ENCODE assay signal across 25 cellular contexts in genomic region chr9:93650448-93650847, GRCh38.
A peak's percentile ranks its signal among the peaks of the same experiment; 100 is the strongest.
DNase-seq lines count a peak whose midpoint lies in the region; ATAC-seq and TF ChIP-seq lines count a peak whose summit lies in the region.
"Had no signal": no experiment of that assay in that cellular context is flagged by ENCODE, and none has a peak within 500 bp of the region (broad histone marks: within the 10 kb centered on the region; RNA-seq: fewer than 3 reads in every experiment).

No MANE protein-coding gene starts in this region.

- WGBS in adrenal gland, 4 donors = 90 to 96% (median 94%) methylated on average over 10 to 11 of the region's 11 CpGs

- no peak overlapping the region for H3K4me2 ChIP-seq in neural progenitor cell
- H3K4me2 ChIP-seq: smooth muscle cell had no signal

- TF ChIP-seq POLR2A in adrenal gland (IDR thresholded peaks at IDR 0.05) (no peak), GM18505 (IDR thresholded peaks at IDR 0.05; ENCODE audit: borderline replicate concordance, extremely low read depth, insufficient read depth, insufficient read length) (no peak)

- H3K27ac Mint-ChIP-seq in type B pancreatic cell = no peak overlapping the region
- no peak overlapping the region for H3K27ac Mint-ChIP-seq in neural progenitor cell
- H3K27ac Mint-ChIP-seq: CD4-positive, CD25-positive, alpha-beta regulatory T cell; dendritic cell treated with granulocyte-macrophage colony-stimulating factor and Interleukin-4, amounts not matched to agents 40 ng/mL and 50 ng/mL, for 4 days; HFFc6; immature natural killer cell; memory B cell had no signal

- TF ChIP-seq CTCF in left ventricle myocardium inferior (IDR thresholded peaks at IDR 0.05; ENCODE audit: borderline replicate concordance) (no peak), adrenal gland (IDR thresholded peaks at IDR 0.05) (no peak), mucosa of descending colon (IDR thresholded peaks at IDR 0.05) (no peak), type B pancreatic cell (conservative IDR thresholded peaks at IDR 0.05) (no peak), neural progenitor cell (IDR thresholded peaks at IDR 0.05) (no peak)

- H3K27me3 ChIP-seq in left ventricle myocardium inferior (ENCODE audit: low read depth) = no peaks in the 10 kb centered on the region
- no peaks in the 10 kb centered on the region for H3K27me3 ChIP-seq in adrenal gland
- H3K27me3 ChIP-seq in neural progenitor cell = no peaks in the 10 kb centered on the region
- H3K27me3 ChIP-seq: breast epithelium had no signal

- no peaks in the 10 kb centered on the region for H3F3A ChIP-seq in neural progenitor cell (ENCODE audit: low read depth)

- intact Hi-C loops in left ventricle myocardium inferior (cut with micrococcal nuclease) = no loop called here
- intact Hi-C loops in Right ventricle myocardium inferior (cut with DNase I) = no loop called here
- intact Hi-C loops in adrenal gland (cut with DNase I) = no loop called here
- intact Hi-C loops in mucosa of descending colon (cut with DNase I, micrococcal nuclease) = no loop called here

- no peak overlapping the region for H2AFZ ChIP-seq in neural progenitor cell (replicated peaks)

- peaks cover 85% of the 10 kb centered on the region for H3K36me3 ChIP-seq in left ventricle myocardium inferior
- H3K36me3 ChIP-seq in adrenal gland (replicated peaks in 1 of 2) = peaks cover 0 to 64% of the 10 kb centered on the region in 2 donors
- H3K36me3 ChIP-seq in mucosa of descending colon (ENCODE audit: low read depth) = peaks cover 12% of the 10 kb centered on the region
- no peaks in the 10 kb centered on the region for H3K36me3 ChIP-seq in neural progenitor cell

- no peak overlapping the region for H3K4me3 ChIP-seq in left ventricle myocardium inferior
- no peak overlapping the region for H3K4me3 ChIP-seq in adrenal gland
- H3K4me3 ChIP-seq in mucosa of descending colon = no peak overlapping the region
- H3K4me3 ChIP-seq in neural progenitor cell = no peak overlapping the region
- H3K4me3 ChIP-seq: breast epithelium, prostate gland, smooth muscle cell had no signal

- ATAC-seq in Right ventricle myocardium inferior (no peak), mucosa of descending colon (no peak), GM18505 (IDR thresholded peaks at IDR 0.05; ENCODE audit: unreplicated experiment) (no peak)
- ATAC-seq: activated CD4-positive, CD25-positive, alpha-beta regulatory T cell treated with anti-CD3 and anti-CD28 coated beads, Interleukin-2, amount 50 U/mL, for 24 hours; naive thymus-derived CD4-positive, alpha-beta T cell had no signal

- H3K4me1 Mint-ChIP-seq in type B pancreatic cell (ENCODE audit: unreplicated experiment) (no peaks in the 10 kb centered on the region), neural progenitor cell (no peaks in the 10 kb centered on the region)
- H3K4me1 Mint-ChIP-seq: CD4-positive, CD25-positive, alpha-beta regulatory T cell; immature natural killer cell; memory B cell had no signal

- H3K27ac ChIP-seq in left ventricle myocardium inferior (replicated peaks) (no peak overlapping the region), adrenal gland (no peak overlapping the region), neural progenitor cell (no peak overlapping the region)
- H3K27ac ChIP-seq: breast epithelium, prostate gland, RWPE1 had no signal

- H3K9me3 ChIP-seq in left ventricle myocardium inferior (replicated peaks) = no peaks in the 10 kb centered on the region
- no peaks in the 10 kb centered on the region for H3K9me3 ChIP-seq in adrenal gland (replicated peaks in 1 of 3)
- no peaks in the 10 kb centered on the region for H3K9me3 ChIP-seq in mucosa of descending colon
- no peaks in the 10 kb centered on the region for H3K9me3 ChIP-seq in neural progenitor cell (ENCODE audit: low read depth)
- H3K9me3 ChIP-seq: breast epithelium, prostate gland had no signal

- no peaks in the 10 kb centered on the region for H4K20me1 ChIP-seq in neural progenitor cell (ENCODE audit: low read depth)

- peak; percentile 12 for DNase-seq in left ventricle myocardium inferior
- DNase-seq in Right ventricle myocardium inferior (ENCODE audit: missing footprints) = no peak
- DNase-seq in adrenal gland = peak in 4 of 7 donors; percentile 5 to 40 (median 16)
- DNase-seq in mucosa of descending colon = peak in 2 of 3 donors; percentile 16 to 22
- peak; percentile 58 for DNase-seq in type B pancreatic cell (ENCODE audit: extremely low spot score, unreplicated experiment)
- DNase-seq in neural progenitor cell (ENCODE audit: low spot score) = no peak
- no peak for DNase-seq in NOMO-1 treated with dmso at 0.1 percent for 144 hours (lab: John Stamatoyannopoulos, UW; ENCODE audit: unreplicated experiment)
- DNase-seq: activated gamma-delta T cell; CD4-positive, CD25-positive, alpha-beta regulatory T cell; DMS153; HFFc6; immature natural killer cell; NCI-H2107; NCI-H510A treated with DMSO at 0.1 percent for 48 hours; substantia nigra; T-helper 9 cell had no signal

- no peaks in the 10 kb centered on the region for H3K27me3 Mint-ChIP-seq in type B pancreatic cell
- H3K27me3 Mint-ChIP-seq in neural progenitor cell (ENCODE audit: insufficient read depth, low read depth) = peaks cover 3% of the 10 kb centered on the region
- H3K27me3 Mint-ChIP-seq: CD4-positive, CD25-positive, alpha-beta regulatory T cell; dendritic cell treated with granulocyte-macrophage colony-stimulating factor and Interleukin-4, amounts not matched to agents 40 ng/mL and 50 ng/mL, for 4 days; memory B cell; naive thymus-derived CD4-positive, alpha-beta T cell had no signal

- no peaks in the 10 kb centered on the region for H3K9me3 Mint-ChIP-seq in type B pancreatic cell
- no peaks in the 10 kb centered on the region for H3K9me3 Mint-ChIP-seq in neural progenitor cell
- H3K9me3 Mint-ChIP-seq: CD4-positive, CD25-positive, alpha-beta regulatory T cell; dendritic cell treated with granulocyte-macrophage colony-stimulating factor and Interleukin-4, amounts not matched to agents 40 ng/mL and 50 ng/mL, for 4 days; HFFc6; immature natural killer cell; memory B cell; naive thymus-derived CD4-positive, alpha-beta T cell had no signal

- no peaks in the 10 kb centered on the region for H3K79me2 ChIP-seq in neural progenitor cell (ENCODE audit: low read depth)

- H3K9ac ChIP-seq in neural progenitor cell = no peak overlapping the region

- H3K4me1 ChIP-seq in left ventricle myocardium inferior = peaks cover 7% of the 10 kb centered on the region
- no peaks in the 10 kb centered on the region for H3K4me1 ChIP-seq in adrenal gland (replicated peaks in 1 of 2)
- H3K4me1 ChIP-seq in mucosa of descending colon (ENCODE audit: low read depth) = no peaks in the 10 kb centered on the region
- H3K4me1 ChIP-seq in neural progenitor cell = no peaks in the 10 kb centered on the region
- H3K4me1 ChIP-seq: breast epithelium, prostate gland had no signal

- H3K4me3 Mint-ChIP-seq in type B pancreatic cell = no peak overlapping the region
- no peak overlapping the region for H3K4me3 Mint-ChIP-seq in neural progenitor cell
- H3K4me3 Mint-ChIP-seq: CD4-positive, CD25-positive, alpha-beta regulatory T cell; dendritic cell treated with granulocyte-macrophage colony-stimulating factor and Interleukin-4, amounts not matched to agents 40 ng/mL and 50 ng/mL, for 4 days; HFFc6; immature natural killer cell; memory B cell; naive thymus-derived CD4-positive, alpha-beta T cell had no signal

- peaks cover 5% of the 10 kb centered on the region for H3K36me3 Mint-ChIP-seq in type B pancreatic cell
- peaks cover 18% of the 10 kb centered on the region for H3K36me3 Mint-ChIP-seq in neural progenitor cell

Comparison
In these comparisons a context has a peak if more than half of its experiments do, and no peak if none do; other contexts are left out.
1. DNase-seq: peak in left ventricle myocardium inferior (single experiment), adrenal gland (4 of 7), mucosa of descending colon (2 of 3) and type B pancreatic cell (single experiment); none in Right ventricle myocardium inferior (single experiment), neural progenitor cell (single experiment) and NOMO-1 treated with dmso at 0.1 percent for 144 hours (single experiment).